Comparison of ENCODE assay signal across 24 cellular contexts in genomic region chr2:178075006-178075326, GRCh38. TPM values are rescaled to one million over a fixed set of nuclear protein-coding genes. Genes with fewer than 3 reads are reported as not detected.
"Had no signal": no experiment of that assay in that cellular context is flagged by ENCODE, and none has a peak within 500 bp of the region (broad histone marks: within the 10 kb centered on the region; RNA-seq: fewer than 3 reads in every experiment).

No MANE protein-coding gene starts in this region.

- H3K4me3 Mint-ChIP-seq: activated B cell treated with CpG ODN at 0.5 μM for 24 hours; activated CD8-positive, alpha-beta T cell treated with anti-CD3 and anti-CD28 coated beads for 36 hours; activated T-cell treated with anti-CD3 and anti-CD28 coated beads, Interleukin-2, amount 50 U/mL, for 72 hours; immature natural killer cell; nephron; T-helper 17 cell had no signal

- ATAC-seq: activated CD8-positive, alpha-beta T cell treated with anti-CD3 and anti-CD28 coated beads for 36 hours; activated naive CD4-positive, alpha-beta T cell treated with anti-CD3 and anti-CD28 coated beads, Interleukin-2, amount 50 U/mL, for 72 hours; activated T-cell treated with anti-CD3 and anti-CD28 coated beads, Interleukin-2, amount 50 U/mL, for 72 hours; gastrocnemius medialis; left lobe of liver; lower lobe of right lung; right lobe of liver; stimulated activated naive CD8-positive, alpha-beta T cell treated with anti-CD3 and anti-CD28 coated beads, Interleukin-15, Interleukin-2, amounts not matched to agents 100 U/mL and 50 U/mL, for 24 hours; T-helper 17 cell had no signal

- H2AFZ ChIP-seq: hepatocyte had no signal

- H3K36me3 Mint-ChIP-seq: immature natural killer cell had no signal

- H3K79me2 ChIP-seq: hepatocyte had no signal

- H3K9me3 Mint-ChIP-seq: activated naive CD4-positive, alpha-beta T cell treated with anti-CD3 and anti-CD28 coated beads, Interleukin-2, amount 50 U/mL, for 72 hours; activated T-cell treated with anti-CD3 and anti-CD28 coated beads, Interleukin-2, amount 50 U/mL, for 72 hours had no signal

- H3K4me1 ChIP-seq: testis had no signal

- H3K36me3 ChIP-seq: cardiac muscle cell, gastrocnemius medialis, lower lobe of right lung, right lobe of liver, transverse colon had no signal

- H3K27me3 ChIP-seq: cardiac muscle cell, gastrocnemius medialis, hepatocyte, right lobe of liver, testis, transverse colon had no signal

- H3K27ac Mint-ChIP-seq: activated B cell treated with CpG ODN at 0.5 μM for 24 hours; activated CD8-positive, alpha-beta T cell treated with anti-CD3 and anti-CD28 coated beads for 36 hours; activated naive CD4-positive, alpha-beta T cell treated with anti-CD3 and anti-CD28 coated beads, Interleukin-2, amount 50 U/mL, for 72 hours; activated T-cell treated with anti-CD3 and anti-CD28 coated beads, Interleukin-2, amount 50 U/mL, for 72 hours; immature natural killer cell; nephron; T-helper 17 cell had no signal

- H3K27ac ChIP-seq: cardiac muscle cell, coronary artery, dorsolateral prefrontal cortex, gastrocnemius medialis, hepatocyte, lower lobe of right lung, right lobe of liver, testis, transverse colon had no signal

- H3K4me3 ChIP-seq: cardiac muscle cell, coronary artery, dorsolateral prefrontal cortex, gastrocnemius medialis, hepatocyte, lower lobe of right lung, right lobe of liver, testis, transverse colon had no signal

- H3K4me1 Mint-ChIP-seq: nephron had no signal

- H3K4me2 ChIP-seq: hepatocyte had no signal

- DNase-seq: activated B cell treated with CpG ODN at 0.5 μM for 24 hours; activated CD4-positive, alpha-beta T cell treated with anti-CD3 and anti-CD28 coated beads, Interleukin-2, amount 50 U/mL, for 1 hour; activated CD8-positive, alpha-beta T cell treated with anti-CD3 and anti-CD28 coated beads for 36 hours; activated naive CD4-positive, alpha-beta T cell; activated T-cell treated with anti-CD3 and anti-CD28 coated beads, Interleukin-2, amount 50 U/mL, for 72 hours; dorsolateral prefrontal cortex; effector memory CD4-positive, alpha-beta T cell; gastrocnemius medialis; immature natural killer cell; kidney; lower lobe of right lung; right lobe of liver; stimulated activated CD4-positive, alpha-beta T cell treated with anti-CD3 and anti-CD28 coated beads, Interleukin-4, amount 100 ng/mL, for 1 hour; stimulated activated naive CD8-positive, alpha-beta T cell treated with anti-CD3 and anti-CD28 coated beads, Interleukin-15, Interleukin-2, amounts not matched to agents 100 U/mL and 50 U/mL, for 24 hours; T-helper 17 cell; T1000; testis; transverse colon had no signal

- H3K9me3 ChIP-seq: gastrocnemius medialis, lower lobe of right lung, right lobe of liver, testis, transverse colon had no signal

RNA-seq across cellular contexts. Expression of gene PDE11A, which starts 2.4 kb away (rescaled TPM):
- total RNA-seq: activated B cell treated with CpG ODN at 0.5 μM for 24 hours; activated CD8-positive, alpha-beta T cell treated with anti-CD3 and anti-CD28 coated beads for 36 hours; activated naive CD4-positive, alpha-beta T cell treated with anti-CD3 and anti-CD28 coated beads, Interleukin-2, amount 50 U/mL, for 72 hours; activated T-cell treated with anti-CD3 and anti-CD28 coated beads, Interleukin-2, amount 50 U/mL, for 72 hours; T-helper 17 cell had no signal
- polyA plus RNA-seq: immature natural killer cell had no signal
